Comparison of ENCODE assay signal across 1 cellular context in genomic region chr18:52963481-52963880, GRCh38.
TF ChIP-seq lines count a peak whose summit lies in the region.

No MANE protein-coding gene starts in this region.

TF ChIP-seq in WTC11, 78 proteins besides CTCF, POLR2A, EP300 and RAD21 (continued from another document):
- TF ChIP-seq, protein P1, sequence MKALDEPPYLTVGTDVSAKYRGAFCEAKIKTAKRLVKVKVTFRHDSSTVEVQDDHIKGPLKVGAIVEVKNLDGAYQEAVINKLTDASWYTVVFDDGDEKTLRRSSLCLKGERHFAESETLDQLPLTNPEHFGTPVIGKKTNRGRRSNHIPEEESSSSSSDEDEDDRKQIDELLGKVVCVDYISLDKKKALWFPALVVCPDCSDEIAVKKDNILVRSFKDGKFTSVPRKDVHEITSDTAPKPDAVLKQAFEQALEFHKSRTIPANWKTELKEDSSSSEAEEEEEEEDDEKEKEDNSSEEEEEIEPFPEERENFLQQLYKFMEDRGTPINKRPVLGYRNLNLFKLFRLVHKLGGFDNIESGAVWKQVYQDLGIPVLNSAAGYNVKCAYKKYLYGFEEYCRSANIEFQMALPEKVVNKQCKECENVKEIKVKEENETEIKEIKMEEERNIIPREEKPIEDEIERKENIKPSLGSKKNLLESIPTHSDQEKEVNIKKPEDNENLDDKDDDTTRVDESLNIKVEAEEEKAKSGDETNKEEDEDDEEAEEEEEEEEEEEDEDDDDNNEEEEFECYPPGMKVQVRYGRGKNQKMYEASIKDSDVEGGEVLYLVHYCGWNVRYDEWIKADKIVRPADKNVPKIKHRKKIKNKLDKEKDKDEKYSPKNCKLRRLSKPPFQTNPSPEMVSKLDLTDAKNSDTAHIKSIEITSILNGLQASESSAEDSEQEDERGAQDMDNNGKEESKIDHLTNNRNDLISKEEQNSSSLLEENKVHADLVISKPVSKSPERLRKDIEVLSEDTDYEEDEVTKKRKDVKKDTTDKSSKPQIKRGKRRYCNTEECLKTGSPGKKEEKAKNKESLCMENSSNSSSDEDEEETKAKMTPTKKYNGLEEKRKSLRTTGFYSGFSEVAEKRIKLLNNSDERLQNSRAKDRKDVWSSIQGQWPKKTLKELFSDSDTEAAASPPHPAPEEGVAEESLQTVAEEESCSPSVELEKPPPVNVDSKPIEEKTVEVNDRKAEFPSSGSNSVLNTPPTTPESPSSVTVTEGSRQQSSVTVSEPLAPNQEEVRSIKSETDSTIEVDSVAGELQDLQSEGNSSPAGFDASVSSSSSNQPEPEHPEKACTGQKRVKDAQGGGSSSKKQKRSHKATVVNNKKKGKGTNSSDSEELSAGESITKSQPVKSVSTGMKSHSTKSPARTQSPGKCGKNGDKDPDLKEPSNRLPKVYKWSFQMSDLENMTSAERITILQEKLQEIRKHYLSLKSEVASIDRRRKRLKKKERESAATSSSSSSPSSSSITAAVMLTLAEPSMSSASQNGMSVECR (CRISPR knock-in tag; IDR thresholded peaks at IDR 0.05; ENCODE audit: borderline replicate concordance) = no peak
- no peak for TF ChIP-seq NR3C1 (CRISPR knock-in tag; conservative IDR thresholded peaks at IDR 0.05; ENCODE audit: low read depth)
- TF ChIP-seq ELF4 (CRISPR knock-in tag; IDR thresholded peaks at IDR 0.05; ENCODE audit: low read depth) = no peak
- TF ChIP-seq, protein P2, sequence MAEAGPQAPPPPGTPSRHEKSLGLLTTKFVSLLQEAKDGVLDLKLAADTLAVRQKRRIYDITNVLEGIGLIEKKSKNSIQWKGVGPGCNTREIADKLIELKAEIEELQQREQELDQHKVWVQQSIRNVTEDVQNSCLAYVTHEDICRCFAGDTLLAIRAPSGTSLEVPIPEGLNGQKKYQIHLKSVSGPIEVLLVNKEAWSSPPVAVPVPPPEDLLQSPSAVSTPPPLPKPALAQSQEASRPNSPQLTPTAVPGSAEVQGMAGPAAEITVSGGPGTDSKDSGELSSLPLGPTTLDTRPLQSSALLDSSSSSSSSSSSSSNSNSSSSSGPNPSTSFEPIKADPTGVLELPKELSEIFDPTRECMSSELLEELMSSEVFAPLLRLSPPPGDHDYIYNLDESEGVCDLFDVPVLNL (CRISPR knock-in tag; IDR thresholded peaks at IDR 0.05; ENCODE audit: borderline replicate concordance, low read depth) = no peak
- no peak for TF ChIP-seq SOX15 (CRISPR knock-in tag; IDR thresholded peaks at IDR 0.05)
- no peak for TF ChIP-seq HMGA2 (CRISPR knock-in tag; IDR thresholded peaks at IDR 0.05)
- no peak for TF ChIP-seq NFATC4 (CRISPR knock-in tag; IDR thresholded peaks at IDR 0.05)
